ENCODE assay signal across 13 cellular contexts in the genomic region with DNA sequence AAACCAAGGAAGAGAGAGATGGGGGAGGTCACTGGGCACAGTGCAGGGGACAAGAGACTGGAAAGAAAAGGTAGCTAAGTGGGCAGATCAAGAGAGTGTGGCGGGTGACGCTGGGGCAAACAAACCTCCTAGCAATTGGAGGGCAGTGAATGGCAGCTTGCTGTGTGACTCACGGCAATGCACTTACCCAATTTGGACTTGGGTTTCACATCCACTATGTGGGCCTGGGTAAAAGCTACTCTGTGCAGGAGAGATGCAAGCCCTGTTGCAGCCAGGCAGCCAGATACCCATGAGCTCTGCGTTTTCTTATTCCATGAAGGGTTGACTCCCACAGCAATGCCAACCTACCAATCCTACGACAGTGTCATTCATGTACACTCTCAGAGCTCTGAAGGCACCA. TPM values are rescaled to one million over a fixed set of nuclear protein-coding genes. Genes with fewer than 3 reads are reported as not detected.
DNase-seq lines count a peak whose midpoint lies in the region; ATAC-seq and TF ChIP-seq lines count a peak whose summit lies in the region.
"Had no signal": no experiment of that assay in that cellular context is flagged by ENCODE, and none has a peak within 500 bp of the region (broad histone marks: within the 10 kb centered on the region; RNA-seq: fewer than 3 reads in every experiment).

No MANE protein-coding gene starts in this region.

- no peaks in the 10 kb centered on the region for H3K9me3 Mint-ChIP-seq in stimulated activated naive B cell treated with anti-CD40 and anti-IgM and Interleukin-4, amounts not matched to agents 10 μg/mL and 1 μg/mL and 100 μg/mL, for 72 hours
- no peaks in the 10 kb centered on the region for H3K9me3 Mint-ChIP-seq in activated CD4-positive, alpha-beta T cell treated with anti-CD3 and anti-CD28 coated beads for 36 hours (ENCODE audit: low read depth)
- H3K9me3 Mint-ChIP-seq: activated naive CD8-positive, alpha-beta T cell treated with anti-CD3 and anti-CD28 coated beads, Interleukin-2, amount 50 U/mL, for 24 hours had no signal

- H3K9me3 ChIP-seq in HUES6 (ENCODE audit: control insufficient read depth, insufficient read depth, low read depth, low read length) (no peaks in the 10 kb centered on the region), OCI-LY3 (ENCODE audit: insufficient read depth, low read length) (no peaks in the 10 kb centered on the region)

- H3K27ac Mint-ChIP-seq in stimulated activated naive B cell treated with anti-CD40 and anti-IgM and Interleukin-4, amounts not matched to agents 10 μg/mL and 1 μg/mL and 100 μg/mL, for 72 hours: no peak overlapping the region
- no peak overlapping the region for H3K27ac Mint-ChIP-seq in activated CD4-positive, alpha-beta T cell treated with anti-CD3 and anti-CD28 coated beads for 36 hours
- H3K27ac Mint-ChIP-seq: activated naive CD8-positive, alpha-beta T cell treated with anti-CD3 and anti-CD28 coated beads, Interleukin-2, amount 50 U/mL, for 24 hours had no signal

- H2AFZ ChIP-seq in OCI-LY3 (ENCODE audit: low read depth, low read length): no peak overlapping the region

- no peak overlapping the region for H3K4me3 Mint-ChIP-seq in stimulated activated naive B cell treated with anti-CD40 and anti-IgM and Interleukin-4, amounts not matched to agents 10 μg/mL and 1 μg/mL and 100 μg/mL, for 72 hours
- H3K4me3 Mint-ChIP-seq in activated CD4-positive, alpha-beta T cell treated with anti-CD3 and anti-CD28 coated beads for 36 hours: no peak overlapping the region
- H3K4me3 Mint-ChIP-seq: activated naive CD8-positive, alpha-beta T cell treated with anti-CD3 and anti-CD28 coated beads, Interleukin-2, amount 50 U/mL, for 24 hours had no signal

- DNase-seq in iris pigment epithelial cell (ENCODE audit: low read depth): peak; percentile 24
- DNase-seq in stimulated activated naive B cell treated with anti-CD40 and anti-IgM and Interleukin-4, amounts not matched to agents 10 μg/mL and 1 μg/mL and 100 μg/mL, for 72 hours: no peak
- DNase-seq in activated CD4-positive, alpha-beta T cell treated with anti-CD3 and anti-CD28 coated beads for 36 hours: no peak
- DNase-seq: activated naive CD8-positive, alpha-beta T cell treated with anti-CD3 and anti-CD28 coated beads, Interleukin-2, amount 50 U/mL, for 24 hours; NCI-H1417 treated with DMSO at 0.1 percent for 48 hours; retina; stimulated activated naive CD8-positive, alpha-beta T cell treated with anti-CD3 and anti-CD28 coated beads, Interleukin-15, Interleukin-2, amounts not matched to agents 100 U/mL and 50 U/mL, for 24 hours had no signal

- H3K4me2 ChIP-seq in OCI-LY3 (ENCODE audit: low read length): peak overlapping the region; percentile 89

- H3K79me2 ChIP-seq in OCI-LY3 (ENCODE audit: low read length): peaks cover 69% of the 10 kb centered on the region

- peaks cover 5 to 16% of the 10 kb centered on the region in 2 donors for H3K27me3 Mint-ChIP-seq in stimulated activated naive B cell treated with anti-CD40 and anti-IgM and Interleukin-4, amounts not matched to agents 10 μg/mL and 1 μg/mL and 100 μg/mL, for 72 hours
- peaks cover 21% of the 10 kb centered on the region for H3K27me3 Mint-ChIP-seq in activated CD4-positive, alpha-beta T cell treated with anti-CD3 and anti-CD28 coated beads for 36 hours

- H3K4me1 ChIP-seq in HUES6 (ENCODE audit: control insufficient read depth, insufficient read depth, low read length) (peaks cover 80% of the 10 kb centered on the region), OCI-LY3 (ENCODE audit: low read length) (peaks cover 58% of the 10 kb centered on the region)

- no peaks in the 10 kb centered on the region for H3K36me3 Mint-ChIP-seq in stimulated activated naive B cell treated with anti-CD40 and anti-IgM and Interleukin-4, amounts not matched to agents 10 μg/mL and 1 μg/mL and 100 μg/mL, for 72 hours
- H3K36me3 Mint-ChIP-seq in activated CD4-positive, alpha-beta T cell treated with anti-CD3 and anti-CD28 coated beads for 36 hours (ENCODE audit: low read depth): no peaks in the 10 kb centered on the region

- intact Hi-C loops in activated CD4-positive, alpha-beta T cell treated with anti-CD3 and anti-CD28 coated beads for 36 hours (cut with DNase I, micrococcal nuclease): no loop called here

- ATAC-seq in stimulated activated naive B cell treated with anti-CD40 and anti-IgM and Interleukin-4, amounts not matched to agents 10 μg/mL and 1 μg/mL and 100 μg/mL, for 72 hours (replicated peaks): peak; percentile 50 to 66
- no peak for ATAC-seq in activated CD4-positive, alpha-beta T cell treated with anti-CD3 and anti-CD28 coated beads for 36 hours
- ATAC-seq in GM21723 (IDR thresholded peaks at IDR 0.05; ENCODE audit: unreplicated experiment) (no peak), HG03175 (IDR thresholded peaks at IDR 0.05; ENCODE audit: unreplicated experiment) (no peak)
- ATAC-seq: activated CD4-positive, CD25-positive, alpha-beta regulatory T cell treated with anti-CD3 and anti-CD28 coated beads, Interleukin-2, amount 50 U/mL, for 24 hours; activated naive CD8-positive, alpha-beta T cell treated with anti-CD3 and anti-CD28 coated beads, Interleukin-2, amount 50 U/mL, for 24 hours; stimulated activated naive CD8-positive, alpha-beta T cell treated with anti-CD3 and anti-CD28 coated beads, Interleukin-15, Interleukin-2, amounts not matched to agents 100 U/mL and 50 U/mL, for 24 hours had no signal

- TF ChIP-seq CTCF in OCI-LY3 (IDR thresholded peaks at IDR 0.05; ENCODE audit: low read depth, low read length): no peak

- CTCF ChIA-PET in activated CD4-positive, alpha-beta T cell treated with anti-CD3 and anti-CD28 coated beads for 36 hours (lab: Charles Lee): interaction anchor here (1.0 kb wide), 1 partner anchor 10 kb away, joined by 3 read pairs; a partner anchor contains a TSS

- H3K27ac ChIP-seq in HUES6 (ENCODE audit: low read depth, low read length) (no peak overlapping the region), OCI-LY3 (ENCODE audit: low read length) (0 out of 2 replicates have a peak overlapping the region, but pooled peaks have one; percentile 7)
- H3K27ac ChIP-seq: C4-2B had no signal

- POLR2A ChIA-PET in activated CD4-positive, alpha-beta T cell treated with anti-CD3 and anti-CD28 coated beads for 36 hours (lab: Charles Lee): no interaction called here

- H3K4me1 Mint-ChIP-seq in stimulated activated naive B cell treated with anti-CD40 and anti-IgM and Interleukin-4, amounts not matched to agents 10 μg/mL and 1 μg/mL and 100 μg/mL, for 72 hours: peaks cover 4 to 29% of the 10 kb centered on the region in 2 donors
- peaks cover 10% of the 10 kb centered on the region for H3K4me1 Mint-ChIP-seq in activated CD4-positive, alpha-beta T cell treated with anti-CD3 and anti-CD28 coated beads for 36 hours

- H3K4me3 ChIP-seq in HUES6 (ENCODE audit: low read depth, low read length): no peak overlapping the region
- H3K4me3 ChIP-seq in OCI-LY3 (ENCODE audit: low read length): peak overlapping the region; percentile 68

- peaks cover 8% of the 10 kb centered on the region; the same call in 1 of the 2 replicates for H3K27me3 ChIP-seq in HUES6 (ENCODE audit: control insufficient read depth, insufficient read depth, low read length)
- H3K27me3 ChIP-seq in OCI-LY3 (ENCODE audit: low read depth, low read length): no peaks in the 10 kb centered on the region

- H4K20me1 ChIP-seq in OCI-LY3 (ENCODE audit: insufficient read depth, low read length): no peaks in the 10 kb centered on the region; the same call in 1 of the 2 replicates

- H3K36me3 ChIP-seq in HUES6 (ENCODE audit: control insufficient read depth, insufficient read depth, low read length) (no peaks in the 10 kb centered on the region; the same call in 1 of the 2 replicates), OCI-LY3 (replicated peaks; ENCODE audit: low read depth, low read length) (peaks cover 4% of the 10 kb centered on the region)

- peak overlapping the region; percentile 13 for H3K9ac ChIP-seq in HUES6 (ENCODE audit: low read length)
- H3K9ac ChIP-seq in OCI-LY3 (ENCODE audit: low read length): peak overlapping the region; percentile 23

RNA-seq across cellular contexts. Expression of a gene that starts 9.5 kb away (rescaled TPM):
- under 1 TPM in 1 of 2 experiments, not detected in 1; 0.04 TPM for total RNA-seq in activated CD4-positive, alpha-beta T cell treated with anti-CD3 and anti-CD28 coated beads for 36 hours

Comparison
In these comparisons a context has a peak if more than half of its experiments do, and no peak if none do; other contexts are left out.
1. ATAC-seq: peak in stimulated activated naive B cell treated with anti-CD40 and anti-IgM and Interleukin-4, amounts not matched to agents 10 μg/mL and 1 μg/mL and 100 μg/mL, for 72 hours (2 of 2); none in activated CD4-positive, alpha-beta T cell treated with anti-CD3 and anti-CD28 coated beads for 36 hours (single experiment), GM21723 (single experiment) and HG03175 (single experiment).